In the genomic region with DNA sequence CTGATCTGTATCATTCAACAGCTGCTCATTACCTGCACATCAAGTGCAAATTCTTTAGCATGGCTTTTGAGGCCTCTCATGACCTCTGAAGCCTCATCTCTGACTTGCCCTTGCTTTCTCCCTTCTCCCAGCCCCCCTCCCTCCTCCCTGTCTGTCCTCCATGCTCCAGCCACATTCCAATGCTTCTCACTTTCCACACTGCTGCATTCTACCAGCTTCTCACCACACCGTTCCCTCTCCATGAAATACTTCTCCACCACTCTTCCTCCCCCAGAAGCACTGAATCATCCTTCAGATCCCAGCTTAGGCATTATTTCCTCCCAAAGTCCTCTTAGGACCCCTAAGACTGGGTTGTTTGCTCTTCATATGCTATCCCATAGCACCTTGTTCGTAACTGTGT, we compare ENCODE assay signal across 1 cellular context.
TF ChIP-seq lines count a peak whose summit lies in the region.

No MANE protein-coding gene starts in this region.

TF ChIP-seq in GM23338, 12 proteins besides CTCF, POLR2A, EP300 and RAD21 (continued from another document):
- TF ChIP-seq NANOG (IDR thresholded peaks at IDR 0.05; ENCODE audit: borderline replicate concordance) (no peak), POLR2AphosphoS5 (IDR thresholded peaks at IDR 0.05; ENCODE audit: low read depth) (no peak)
